ENCODE assay signal across 20 cellular contexts in the genomic region with DNA sequence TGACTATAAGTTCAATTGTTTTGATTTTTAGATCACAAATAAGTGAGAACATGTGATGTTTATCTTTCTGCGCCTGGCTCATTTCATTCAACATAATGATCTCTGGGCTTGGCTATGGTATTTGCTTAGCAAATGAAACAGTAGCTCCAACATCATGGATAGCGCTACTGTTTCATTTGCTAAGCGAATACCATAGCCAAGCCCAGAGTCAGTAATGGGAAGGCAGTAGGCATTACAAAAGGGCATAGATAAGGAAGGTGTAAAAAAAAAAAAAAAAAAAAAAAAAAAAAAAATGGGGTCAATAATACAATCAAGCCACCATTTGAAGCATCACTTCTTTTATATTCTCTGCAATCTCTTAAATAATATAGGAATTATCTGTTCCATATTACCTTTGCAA.
DNase-seq lines count a peak whose midpoint lies in the region; ATAC-seq and TF ChIP-seq lines count a peak whose summit lies in the region.
"Had no signal": no experiment of that assay in that cellular context is flagged by ENCODE, and none has a peak within 500 bp of the region (broad histone marks: within the 10 kb centered on the region; RNA-seq: fewer than 3 reads in every experiment).

No MANE protein-coding gene starts in this region.

- peak; percentile 16 for DNase-seq in NCI-H510A treated with DMSO at 0.1 percent for 48 hours (lab: John Stamatoyannopoulos, UW)
- DNase-seq in NCI-H510A (lab: John Stamatoyannopoulos, UW): no peak
- DNase-seq in NCI-H1092 treated with DMSO at 0.1 percent for 48 hours (lab: John Stamatoyannopoulos, UW): peak; percentile 10
- DNase-seq in NCI-H69 (lab: John Stamatoyannopoulos, UW): peak; percentile 46
- DNase-seq in mucosa of gallbladder (ENCODE audit: low spot score): peak; percentile 15
- no peak for DNase-seq in left ventricle myocardium inferior
- DNase-seq in spleen: no peak
- DNase-seq: DMS79, EL, GDM1, NCI-H1105, NCI-H1436 treated with DMSO at 0.1 percent for 48 hours, NCI-H774, PC-9, SJCRH30, T-helper 17 cell had no signal

- H3K4me1 ChIP-seq in left ventricle myocardium inferior (no peaks in the 10 kb centered on the region), spleen (no peaks in the 10 kb centered on the region)
- H3K4me1 ChIP-seq: SJCRH30 had no signal

- H3K36me3 ChIP-seq in left ventricle myocardium inferior: no peaks in the 10 kb centered on the region
- no peaks in the 10 kb centered on the region for H3K36me3 ChIP-seq in spleen
- H3K36me3 ChIP-seq: SJCRH30 had no signal

- peaks cover 31% of the 10 kb centered on the region for H3K9me3 ChIP-seq in left ventricle myocardium inferior (replicated peaks)
- H3K9me3 ChIP-seq in spleen: peaks cover 0 to 25% (median 12%) of the 10 kb centered on the region in 8 donors
- H3K9me3 ChIP-seq: SJCRH30 had no signal

- H3K27me3 ChIP-seq in left ventricle myocardium inferior (ENCODE audit: low read depth): no peaks in the 10 kb centered on the region
- H3K27me3 ChIP-seq in spleen (replicated peaks in 1 of 7): no peaks in the 10 kb centered on the region
- H3K27me3 ChIP-seq: SJCRH30 had no signal

- TF ChIP-seq POLR2A in spleen (IDR thresholded peaks at IDR 0.05): no peak

- 77 to 98% (median 94%) methylated on average over 3 of the region's 3 CpGs for WGBS in spleen, 5 donors

- TF ChIP-seq CTCF in left ventricle myocardium inferior (IDR thresholded peaks at IDR 0.05; ENCODE audit: borderline replicate concordance) (no peak), spleen (IDR thresholded peaks at IDR 0.05 in 8 of 11, conservative IDR thresholded peaks at IDR 0.05 in 3 of 11) (no peak)

- no peak overlapping the region for H3K4me3 ChIP-seq in left ventricle myocardium inferior
- H3K4me3 ChIP-seq in spleen: no peak overlapping the region
- H3K4me3 ChIP-seq: GM12878, PC-9, SJCRH30 had no signal

- ATAC-seq in GM21381 (IDR thresholded peaks at IDR 0.05; ENCODE audit: unreplicated experiment): no peak
- ATAC-seq: GM12878, Right ventricle myocardium inferior, SK-N-SH treated with all-trans-retinoic acid at 6 μM for 48 hours, T-helper 17 cell had no signal

- H3K27ac ChIP-seq in left ventricle myocardium inferior (replicated peaks): no peak overlapping the region
- no peak overlapping the region for H3K27ac ChIP-seq in spleen
- H3K27ac ChIP-seq: PC-9, SJCRH30 had no signal

- intact Hi-C loops in left ventricle myocardium inferior (cut with micrococcal nuclease) (no loop called here), spleen (cut with DNase I; ENCODE audit: low total_unique reads) (no loop called here)

Comparison
In these comparisons a context has a peak if more than half of its experiments do, and no peak if none do; other contexts are left out.
1. DNase-seq: peak in NCI-H510A treated with DMSO at 0.1 percent for 48 hours (single experiment), NCI-H1092 treated with DMSO at 0.1 percent for 48 hours (single experiment), NCI-H69 (single experiment) and mucosa of gallbladder (single experiment); none in NCI-H510A (single experiment), left ventricle myocardium inferior (single experiment) and spleen (single experiment).